Comparison of ENCODE assay signal across 29 cellular contexts in the genomic region with DNA sequence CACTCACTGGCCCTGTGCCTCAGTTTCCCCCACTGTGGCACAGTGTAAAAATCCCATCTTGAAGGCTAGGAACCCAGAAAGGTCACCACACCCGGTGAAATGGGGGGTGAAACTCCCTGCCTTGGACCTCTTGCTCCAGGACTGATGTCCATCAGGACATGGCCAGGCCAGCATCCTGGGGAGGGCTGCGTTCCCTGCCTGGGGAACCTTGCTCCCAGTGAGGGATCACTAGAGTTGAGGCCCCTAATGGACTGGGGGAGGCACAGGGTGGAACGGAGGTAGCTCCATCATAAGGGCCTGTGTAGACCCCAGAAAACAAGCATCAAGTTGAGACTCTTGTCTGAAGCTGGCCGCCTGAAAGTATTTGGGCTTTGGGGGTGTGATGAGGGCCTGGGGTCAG.
"Had no signal": no experiment of that assay in that cellular context is flagged by ENCODE, and none has a peak within 500 bp of the region (broad histone marks: within the 10 kb centered on the region; RNA-seq: fewer than 3 reads in every experiment).

No MANE protein-coding gene starts in this region.

- ATAC-seq: naive thymus-derived CD8-positive, alpha-beta T cell; natural killer cell treated with Interleukin-12 subunit alpha and Interleukin-12 subunit beta and Interleukin-15 and Interleukin-18, amount 100 ng/mL, for 72 hours; psoas muscle; sciatic nerve; stimulated activated naive B cell treated with anti-CD40 and anti-IgM and Interleukin-4, amounts not matched to agents 10 μg/mL and 1 μg/mL and 100 μg/mL, for 72 hours; upper lobe of right lung had no signal

- H3K9me3 Mint-ChIP-seq: natural killer cell treated with Interleukin-12 subunit alpha and Interleukin-12 subunit beta and Interleukin-15 and Interleukin-18, amount 100 ng/mL, for 72 hours; stimulated activated effector memory CD8-positive, alpha-beta T cell treated with anti-CD3 and anti-CD28 coated beads, Interleukin-12 subunit alpha, Interleukin-12 subunit beta, amount 100 ng/mL, for 72 hours had no signal

- H3K27ac ChIP-seq: ovary, parathyroid adenoma, psoas muscle, skin epidermis, stomach, thoracic aorta, thyroid gland, tibial nerve, upper lobe of right lung, uterus had no signal

- H3K4me1 ChIP-seq: parathyroid adenoma, psoas muscle, stomach, thyroid gland, tibial nerve, upper lobe of right lung, uterus had no signal

- H3K4me3 Mint-ChIP-seq: naive B cell; naive thymus-derived CD8-positive, alpha-beta T cell; natural killer cell treated with Interleukin-12 subunit alpha and Interleukin-12 subunit beta and Interleukin-15 and Interleukin-18, amount 100 ng/mL, for 72 hours; nephron progenitor cell; neural crest cell; stimulated activated effector memory CD8-positive, alpha-beta T cell treated with anti-CD3 and anti-CD28 coated beads, Interleukin-12 subunit alpha, Interleukin-12 subunit beta, amount 100 ng/mL, for 72 hours; stimulated activated naive B cell treated with anti-CD40 and anti-IgM and Interleukin-4, amounts not matched to agents 10 μg/mL and 1 μg/mL and 100 μg/mL, for 72 hours; stimulated activated naive CD8-positive, alpha-beta T cell treated with anti-CD3 and anti-CD28 coated beads, Interleukin-15, Interleukin-2, amounts not matched to agents 100 ng/mL and 50 ng/mL, for 24 hours had no signal

- H3K27me3 Mint-ChIP-seq: progenitor cell of endocrine pancreas; stimulated activated naive CD8-positive, alpha-beta T cell treated with anti-CD3 and anti-CD28 coated beads, Interleukin-15, Interleukin-2, amounts not matched to agents 100 ng/mL and 50 ng/mL, for 24 hours had no signal

- H3K36me3 Mint-ChIP-seq: naive B cell; natural killer cell treated with Interleukin-12 subunit alpha and Interleukin-12 subunit beta and Interleukin-15 and Interleukin-18, amount 100 ng/mL, for 72 hours; stimulated activated effector memory CD8-positive, alpha-beta T cell treated with anti-CD3 and anti-CD28 coated beads, Interleukin-12 subunit alpha, Interleukin-12 subunit beta, amount 100 ng/mL, for 72 hours had no signal

- H3K9ac ChIP-seq: parathyroid adenoma had no signal

- DNase-seq: naive B cell; naive thymus-derived CD8-positive, alpha-beta T cell; nephron progenitor cell; occipital lobe; ovary; psoas muscle; right cardiac atrium; stimulated activated CD4-positive, alpha-beta T cell treated with anti-CD3 and anti-CD28 coated beads, Interleukin-15, amount 100 ng/mL, for 24 hours; stimulated activated CD4-positive, alpha-beta T cell treated with anti-CD3 and anti-CD28 coated beads, Interleukin-2, amount 100 ng/mL, for 24 hours; stimulated activated CD4-positive, alpha-beta T cell treated with anti-CD3 and anti-CD28 coated beads, Interleukin-2, amount 100 ng/mL, for 48 hours; stimulated activated CD4-positive, alpha-beta T cell treated with anti-CD3 and anti-CD28 coated beads, Interleukin-4, amount 100 ng/mL, for 24 hours; stimulated activated naive B cell treated with anti-CD40 and anti-IgM and Interleukin-4, amounts not matched to agents 10 μg/mL and 1 μg/mL and 100 μg/mL, for 72 hours; stimulated activated naive CD4-positive, alpha-beta T cell treated with Interleukin-2 at 50 U/mL for 16 hours; stomach; thyroid gland; trophoblast cell; upper lobe of right lung; uterus had no signal

- H3K4me1 Mint-ChIP-seq: naive B cell; naive thymus-derived CD8-positive, alpha-beta T cell; nephron progenitor cell; neural crest cell; stimulated activated effector memory CD8-positive, alpha-beta T cell treated with anti-CD3 and anti-CD28 coated beads, Interleukin-12 subunit alpha, Interleukin-12 subunit beta, amount 100 ng/mL, for 72 hours; stimulated activated naive B cell treated with anti-CD40 and anti-IgM and Interleukin-4, amounts not matched to agents 10 μg/mL and 1 μg/mL and 100 μg/mL, for 72 hours had no signal

- H3K4me3 ChIP-seq: ovary, psoas muscle, skin epidermis, smooth muscle cell, stomach, thoracic aorta, thyroid gland, tibial nerve, upper lobe of right lung, uterus had no signal

- H3K9me3 ChIP-seq: ovary, psoas muscle, thyroid gland, upper lobe of right lung, uterus had no signal

- H3K36me3 ChIP-seq: ovary, stomach, thoracic aorta, thyroid gland, tibial nerve, upper lobe of right lung, uterus had no signal

- H3K27me3 ChIP-seq: ovary, stomach, thyroid gland, tibial nerve, upper lobe of right lung, uterus had no signal

- H3K27ac Mint-ChIP-seq: naive thymus-derived CD8-positive, alpha-beta T cell; natural killer cell treated with Interleukin-12 subunit alpha and Interleukin-12 subunit beta and Interleukin-15 and Interleukin-18, amount 100 ng/mL, for 72 hours; nephron progenitor cell; progenitor cell of endocrine pancreas; stimulated activated effector memory CD8-positive, alpha-beta T cell treated with anti-CD3 and anti-CD28 coated beads, Interleukin-12 subunit alpha, Interleukin-12 subunit beta, amount 100 ng/mL, for 72 hours; stimulated activated naive CD8-positive, alpha-beta T cell treated with anti-CD3 and anti-CD28 coated beads, Interleukin-15, Interleukin-2, amounts not matched to agents 100 ng/mL and 50 ng/mL, for 24 hours had no signal
